ENCODE assay signal across 1 cellular context in genomic region chr17:44184212-44184810, GRCh38.
TF ChIP-seq lines count a peak whose summit lies in the region.

No MANE protein-coding gene starts in this region.

TF ChIP-seq in neural cell, 6 proteins besides CTCF, POLR2A, EP300 and RAD21:
- TF ChIP-seq TAF1 (IDR thresholded peaks at IDR 0.05; ENCODE audit: low read depth): no peak
TF ChIP-seq in neural cell: peak in this region for 0.
